In genomic region chr18:51437280-51438271, GRCh38 we compare ENCODE assay signal across 16 cellular contexts.
DNase-seq lines count a peak whose midpoint lies in the region; ATAC-seq, FAIRE-seq and TF ChIP-seq lines count a peak whose summit lies in the region.
"Had no signal": no experiment of that assay in that cellular context is flagged by ENCODE, and none has a peak within 500 bp of the region (broad histone marks: within the 10 kb centered on the region; RNA-seq: fewer than 3 reads in every experiment).

No MANE protein-coding gene starts in this region.

- no peaks in the 10 kb centered on the region for H3K9me3 ChIP-seq in smooth muscle cell (replicated peaks; ENCODE audit: low read depth)
- no peaks in the 10 kb centered on the region for H3K9me3 ChIP-seq in kidney (ENCODE audit: control insufficient read depth in 1 of 2, low read length in 2 of 2)
- H3K9me3 ChIP-seq: psoas muscle had no signal

- no peaks in the 10 kb centered on the region for H3F3A ChIP-seq in smooth muscle cell (ENCODE audit: low read depth)

- H3K27me3 Mint-ChIP-seq in activated CD4-positive, alpha-beta T cell treated with anti-CD3 and anti-CD28 coated beads, Interleukin-2, amount 10 ng/mL, durations not matched to agents 7 days and 5 days: peaks cover 22% of the 10 kb centered on the region

- WGBS in smooth muscle cell (ENCODE audit: low lambda C conversion rate): 54% methylated on average over 13 of the region's 13 CpGs

- CTCF ChIA-PET in activated CD4-positive, alpha-beta T cell treated with anti-CD3 and anti-CD28 coated beads, Interleukin-2, amount 10 ng/mL, durations not matched to agents 7 days and 5 days (lab: Charles Lee): interaction anchor here (1.9 kb wide), 1 partner anchor 11 kb away, joined by 4 read pairs; no protein-coding TSS in a partner anchor

- H3K27ac Mint-ChIP-seq in activated CD4-positive, alpha-beta T cell treated with anti-CD3 and anti-CD28 coated beads, Interleukin-2, amount 10 ng/mL, durations not matched to agents 7 days and 5 days: no peak overlapping the region
- H3K27ac Mint-ChIP-seq: activated CD8-positive, alpha-beta memory T cell treated with anti-CD3 and anti-CD28 coated beads, Interleukin-2, amount 10 ng/mL, durations not matched to agents 7 days and 5 days; CD4-positive, CD25-positive, alpha-beta regulatory T cell had no signal

- POLR2A ChIA-PET in activated CD4-positive, alpha-beta T cell treated with anti-CD3 and anti-CD28 coated beads, Interleukin-2, amount 10 ng/mL, durations not matched to agents 7 days and 5 days (lab: Charles Lee): no interaction called here

- ATAC-seq in GM18520 (IDR thresholded peaks at IDR 0.05; ENCODE audit: unreplicated experiment): no peak
- ATAC-seq: activated CD8-positive, alpha-beta memory T cell treated with anti-CD3 and anti-CD28 coated beads, Interleukin-2, amount 10 ng/mL, durations not matched to agents 7 days and 5 days; psoas muscle had no signal

- no peak overlapping the region for H3K27ac ChIP-seq in smooth muscle cell (ENCODE audit: low read depth)
- no peak overlapping the region for H3K27ac ChIP-seq in kidney (ENCODE audit: low read depth in 2 of 2, low read length in 2 of 2)
- H3K27ac ChIP-seq: psoas muscle, SK-N-MC, VCaP had no signal

- TF ChIP-seq CTCF in bronchial epithelial cell (IDR thresholded peaks at IDR 0.05; ENCODE audit: insufficient read depth, low read length, severe bottlenecking) (no peak), smooth muscle cell (IDR thresholded peaks at IDR 0.05; ENCODE audit: borderline replicate concordance, insufficient read depth, poor library complexity, severe bottlenecking) (no peak), kidney (IDR thresholded peaks at IDR 0.05; ENCODE audit: borderline replicate concordance, extremely low read depth, insufficient read depth) (no peak)

- no peak for FAIRE-seq in bronchial epithelial cell (lab: Jason Lieb, UNC)
- no peak for FAIRE-seq in kidney (lab: Jason Lieb, UNC)

- no peaks in the 10 kb centered on the region for H3K36me3 Mint-ChIP-seq in activated CD4-positive, alpha-beta T cell treated with anti-CD3 and anti-CD28 coated beads, Interleukin-2, amount 10 ng/mL, durations not matched to agents 7 days and 5 days (ENCODE audit: low read depth)
- H3K36me3 Mint-ChIP-seq: activated CD8-positive, alpha-beta memory T cell treated with anti-CD3 and anti-CD28 coated beads, Interleukin-2, amount 10 ng/mL, durations not matched to agents 7 days and 5 days; CD4-positive, CD25-positive, alpha-beta regulatory T cell had no signal

- peak; percentile 9 for DNase-seq in activated CD4-positive, alpha-beta T cell treated with anti-CD3 and anti-CD28 coated beads for 48 hours
- no peak for DNase-seq in activated CD4-positive, alpha-beta T cell treated with anti-CD3 and anti-CD28 coated beads, Interleukin-2, amount 10 ng/mL, durations not matched to agents 7 days and 5 days
- peak; percentile 30 for DNase-seq in NCI-H69 (lab: John Stamatoyannopoulos, UW)
- peak; percentile 71 for DNase-seq in bronchial epithelial cell (ENCODE audit: low read depth)
- DNase-seq in smooth muscle cell (lab: John Stamatoyannopoulos, UW; ENCODE audit: unreplicated experiment): no peak
- no peak for DNase-seq in COLO668 (lab: John Stamatoyannopoulos, UW; ENCODE audit: unreplicated experiment)
- no peak for DNase-seq in kidney
- DNase-seq: activated CD8-positive, alpha-beta memory T cell treated with anti-CD3 and anti-CD28 coated beads, Interleukin-2, amount 10 ng/mL, durations not matched to agents 7 days and 5 days; activated gamma-delta T cell treated with Interleukin-2 at 50 U/mL for 16 hours; CD4-positive, CD25-positive, alpha-beta regulatory T cell; cortex of kidney; kidney glomerular epithelial cell; psoas muscle had no signal

- no peaks in the 10 kb centered on the region for H3K79me2 ChIP-seq in smooth muscle cell (ENCODE audit: low read depth)

- peaks cover 2% of the 10 kb centered on the region for H3K27me3 ChIP-seq in bronchial epithelial cell (ENCODE audit: control insufficient read depth, insufficient read depth, low read length)
- no peaks in the 10 kb centered on the region for H3K27me3 ChIP-seq in smooth muscle cell (ENCODE audit: low read depth)

- H3K4me1 ChIP-seq in smooth muscle cell (ENCODE audit: low read depth) (no peaks in the 10 kb centered on the region), kidney (ENCODE audit: control insufficient read depth in 1 of 2, insufficient read depth in 1 of 2, low read depth in 1 of 2, low read length in 2 of 2) (no peaks in the 10 kb centered on the region)
- H3K4me1 ChIP-seq: psoas muscle had no signal

- H3K9ac ChIP-seq in smooth muscle cell (ENCODE audit: low read depth) (no peak overlapping the region), kidney (ENCODE audit: low read length in 2 of 2) (no peak overlapping the region)

- H3K36me3 ChIP-seq in bronchial epithelial cell (ENCODE audit: control insufficient read depth, insufficient read depth, low read length): no peaks in the 10 kb centered on the region
- no peaks in the 10 kb centered on the region for H3K36me3 ChIP-seq in smooth muscle cell (ENCODE audit: low read depth)
- no peaks in the 10 kb centered on the region for H3K36me3 ChIP-seq in kidney (ENCODE audit: control insufficient read depth in 1 of 2, insufficient read depth in 2 of 2, low read length in 2 of 2)

- intact Hi-C loops in kidney (cut with DNase I): no loop called here

- H4K20me1 ChIP-seq in smooth muscle cell (ENCODE audit: low read depth): no peaks in the 10 kb centered on the region

- peak overlapping the region; percentile 45 for H3K4me2 ChIP-seq in smooth muscle cell

- H3K4me1 Mint-ChIP-seq in activated CD4-positive, alpha-beta T cell treated with anti-CD3 and anti-CD28 coated beads, Interleukin-2, amount 10 ng/mL, durations not matched to agents 7 days and 5 days: peaks cover 23% of the 10 kb centered on the region

- peak overlapping the region; percentile 82 for H2AFZ ChIP-seq in smooth muscle cell (ENCODE audit: low read depth)

- no peak overlapping the region for H3K4me3 Mint-ChIP-seq in activated CD4-positive, alpha-beta T cell treated with anti-CD3 and anti-CD28 coated beads, Interleukin-2, amount 10 ng/mL, durations not matched to agents 7 days and 5 days
- H3K4me3 Mint-ChIP-seq: activated CD8-positive, alpha-beta memory T cell treated with anti-CD3 and anti-CD28 coated beads, Interleukin-2, amount 10 ng/mL, durations not matched to agents 7 days and 5 days; CD4-positive, CD25-positive, alpha-beta regulatory T cell had no signal

- H3K4me3 ChIP-seq in bronchial epithelial cell (ENCODE audit: low read depth, low read length): no peak overlapping the region
- H3K4me3 ChIP-seq in smooth muscle cell: no peak overlapping the region
- H3K4me3 ChIP-seq in kidney (ENCODE audit: low read length in 2 of 2): no peak overlapping the region
- H3K4me3 ChIP-seq: psoas muscle, SK-N-MC had no signal

- H3K9me3 Mint-ChIP-seq in activated CD4-positive, alpha-beta T cell treated with anti-CD3 and anti-CD28 coated beads, Interleukin-2, amount 10 ng/mL, durations not matched to agents 7 days and 5 days: peaks cover 2% of the 10 kb centered on the region

Comparison
In these comparisons a context has a peak if more than half of its experiments do, and no peak if none do; other contexts are left out.
1. DNase-seq: peak in activated CD4-positive, alpha-beta T cell treated with anti-CD3 and anti-CD28 coated beads for 48 hours (single experiment), NCI-H69 (single experiment) and bronchial epithelial cell (single experiment); none in activated CD4-positive, alpha-beta T cell treated with anti-CD3 and anti-CD28 coated beads, Interleukin-2, amount 10 ng/mL, durations not matched to agents 7 days and 5 days (single experiment), smooth muscle cell (single experiment), COLO668 (single experiment) and kidney (single experiment).